In the genomic region with DNA sequence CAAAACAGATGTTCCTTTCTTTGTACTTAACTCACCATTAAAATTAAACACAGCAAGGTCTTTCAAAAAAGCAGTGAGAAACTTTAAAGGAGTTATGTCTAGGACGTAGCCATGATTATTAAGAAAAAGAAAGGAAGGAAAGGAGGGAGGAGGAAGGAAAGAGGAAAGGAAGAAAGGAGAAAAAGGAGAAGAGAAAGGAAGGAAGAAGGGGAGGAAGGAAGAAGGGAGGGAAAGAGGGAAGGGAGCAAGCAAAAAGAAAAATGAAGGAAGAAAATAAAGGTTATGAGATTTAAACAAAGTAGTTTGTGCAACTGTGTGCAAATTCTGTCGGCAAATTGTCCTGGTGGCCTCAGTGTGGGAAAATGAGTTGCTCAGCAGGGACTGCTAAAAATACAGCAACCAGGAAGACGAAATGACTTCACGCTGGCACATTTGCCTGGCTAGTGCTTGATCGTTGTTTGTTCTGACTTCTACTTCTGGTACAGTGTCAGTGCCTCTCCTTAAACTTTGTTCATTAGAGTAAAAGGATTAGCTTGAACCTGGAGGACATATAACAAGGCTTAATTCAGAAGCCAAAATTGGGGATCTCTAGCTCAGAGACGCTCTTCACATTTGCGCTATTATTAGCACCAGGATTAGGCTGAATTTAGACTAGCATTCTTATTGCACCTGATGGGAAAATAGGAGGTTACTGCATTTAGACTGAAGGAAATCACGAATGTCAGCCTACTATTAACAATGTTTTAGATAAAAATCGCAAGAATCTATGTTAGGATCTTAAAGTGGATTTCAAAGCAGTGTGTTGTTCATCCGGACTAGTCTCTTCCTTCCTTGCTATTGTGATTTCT, we compare ENCODE assay signal across 12 cellular contexts.
DNase-seq lines count a peak whose midpoint lies in the region; ATAC-seq, FAIRE-seq and TF ChIP-seq lines count a peak whose summit lies in the region.
"Had no signal": no experiment of that assay in that cellular context is flagged by ENCODE, and none has a peak within 500 bp of the region (broad histone marks: within the 10 kb centered on the region; RNA-seq: fewer than 3 reads in every experiment).

No MANE protein-coding gene starts in this region.

- TF ChIP-seq POLR2A in body of pancreas (IDR thresholded peaks at IDR 0.05): peak in 2 of 3 donors; percentile 13 to 35

- H3K27me3 Mint-ChIP-seq in stimulated activated memory B cell treated with anti-CD40 and anti-IgM and Interleukin-4, amounts not matched to agents 10 μg/mL and 1 μg/mL and 100 μg/mL, for 72 hours: peaks cover 20% of the 10 kb centered on the region

- no peaks in the 10 kb centered on the region for H3K9me3 Mint-ChIP-seq in stimulated activated memory B cell treated with anti-CD40 and anti-IgM and Interleukin-4, amounts not matched to agents 10 μg/mL and 1 μg/mL and 100 μg/mL, for 72 hours
- H3K9me3 Mint-ChIP-seq: activated T-cell treated with anti-CD3 and anti-CD28 coated beads, Interleukin-2, amount 50 U/mL, for 24 hours had no signal

- no peaks in the 10 kb centered on the region for H3K36me3 Mint-ChIP-seq in stimulated activated memory B cell treated with anti-CD40 and anti-IgM and Interleukin-4, amounts not matched to agents 10 μg/mL and 1 μg/mL and 100 μg/mL, for 72 hours

- H3K27ac ChIP-seq in body of pancreas: peak overlapping the region in 3 of 4 donors; percentile 44 to 77 (median 64)
- H3K27ac ChIP-seq in right cardiac atrium (ENCODE audit: low read length): peak overlapping the region; percentile 78
- H3K27ac ChIP-seq in small intestine (ENCODE audit: low read depth in 1 of 2, low read length in 1 of 2): peak overlapping the region; percentile 80 to 87
- H3K27ac ChIP-seq: breast epithelium, PC-9 had no signal

- peak in 1 of 7 experiments; percentile 16 for TF ChIP-seq CTCF in body of pancreas (IDR thresholded peaks at IDR 0.05)

- no peaks in the 10 kb centered on the region for H3K36me3 ChIP-seq in body of pancreas (replicated peaks in 1 of 2; ENCODE audit: insufficient read depth in 1 of 2, low read depth in 2 of 2)
- H3K36me3 ChIP-seq in small intestine (ENCODE audit: control insufficient read depth in 2 of 2, insufficient read depth in 2 of 2, low read length in 2 of 2): no peaks in the 10 kb centered on the region
- H3K36me3 ChIP-seq: breast epithelium had no signal

- 16 to 23% methylated on average over 10 of the region's 10 CpGs for WGBS in body of pancreas, 2 donors
- WGBS in right cardiac atrium: 27% methylated on average over 10 of the region's 10 CpGs
- 15 to 40% (median 22%) methylated on average over 10 of the region's 10 CpGs for WGBS in small intestine, 3 donors

- no peak for FAIRE-seq in small intestine (lab: Jason Lieb, UNC)
- FAIRE-seq: frontal cortex had no signal

- H3K9me3 ChIP-seq in body of pancreas (no peaks in the 10 kb centered on the region), right cardiac atrium (ENCODE audit: control insufficient read depth, low read length) (no peaks in the 10 kb centered on the region), small intestine (ENCODE audit: control insufficient read depth, low read depth) (no peaks in the 10 kb centered on the region)
- H3K9me3 ChIP-seq: breast epithelium had no signal

- intact Hi-C loops in body of pancreas (cut with DNase I): no loop called here
- intact Hi-C loops in right cardiac atrium (cut with DNase I): no loop called here

- H3K27me3 ChIP-seq in body of pancreas (no peaks in the 10 kb centered on the region), right cardiac atrium (ENCODE audit: control insufficient read depth, insufficient read depth) (no peaks in the 10 kb centered on the region), small intestine (ENCODE audit: control insufficient read depth in 2 of 2, insufficient read depth in 2 of 2, low read length in 2 of 2) (no peaks in the 10 kb centered on the region)
- H3K27me3 ChIP-seq: breast epithelium had no signal

- peaks cover 23% of the 10 kb centered on the region for H3K4me1 ChIP-seq in body of pancreas
- no peaks in the 10 kb centered on the region for H3K4me1 ChIP-seq in right cardiac atrium (ENCODE audit: control insufficient read depth, insufficient read depth, low read length)
- no peaks in the 10 kb centered on the region for H3K4me1 ChIP-seq in small intestine (ENCODE audit: control insufficient read depth in 2 of 2, insufficient read depth in 1 of 2, low read depth in 1 of 2, low read length in 1 of 2)
- H3K4me1 ChIP-seq: breast epithelium had no signal

- H3K4me3 ChIP-seq in body of pancreas: no peak overlapping the region
- peak overlapping the region; percentile 56 for H3K4me3 ChIP-seq in right cardiac atrium (ENCODE audit: low read length)
- peak overlapping the region in 1 of 2 donors; percentile 55 for H3K4me3 ChIP-seq in small intestine (ENCODE audit: low read depth in 1 of 2, low read length in 2 of 2)
- H3K4me3 ChIP-seq: breast epithelium, PC-9 had no signal

- no peak overlapping the region for H3K4me3 Mint-ChIP-seq in stimulated activated memory B cell treated with anti-CD40 and anti-IgM and Interleukin-4, amounts not matched to agents 10 μg/mL and 1 μg/mL and 100 μg/mL, for 72 hours
- H3K4me3 Mint-ChIP-seq: activated T-cell treated with anti-CD3 and anti-CD28 coated beads, Interleukin-2, amount 50 U/mL, for 24 hours had no signal

- H3K27ac Mint-ChIP-seq in stimulated activated memory B cell treated with anti-CD40 and anti-IgM and Interleukin-4, amounts not matched to agents 10 μg/mL and 1 μg/mL and 100 μg/mL, for 72 hours: no peak overlapping the region
- H3K27ac Mint-ChIP-seq: activated T-cell treated with anti-CD3 and anti-CD28 coated beads, Interleukin-2, amount 50 U/mL, for 24 hours had no signal

- peak; percentile 29 for DNase-seq in GM03348 (ENCODE audit: low spot score)
- DNase-seq in body of pancreas: peak; percentile 48 to 67 (median 58)
- no peak for DNase-seq in right cardiac atrium
- DNase-seq in small intestine: peak; percentile 58
- DNase-seq in stimulated activated naive CD4-positive, alpha-beta T cell (lab: John Stamatoyannopoulos, UW): no peak
- DNase-seq in dedifferentiated amniotic fluid mesenchymal stem cell (ENCODE audit: extremely low spot score): no peak
- DNase-seq in SHP77 (lab: John Stamatoyannopoulos, UW): no peak
- DNase-seq: activated T-cell treated with anti-CD3 and anti-CD28 coated beads, Interleukin-2, amount 50 U/mL, for 24 hours; PC-9 had no signal

- no peaks in the 10 kb centered on the region for H3K4me1 Mint-ChIP-seq in stimulated activated memory B cell treated with anti-CD40 and anti-IgM and Interleukin-4, amounts not matched to agents 10 μg/mL and 1 μg/mL and 100 μg/mL, for 72 hours

- ATAC-seq in body of pancreas: peak; percentile 83
- ATAC-seq in right cardiac atrium: peak; percentile 51 to 71
- ATAC-seq in stimulated activated memory B cell treated with anti-CD40 and anti-IgM and Interleukin-4, amounts not matched to agents 10 μg/mL and 1 μg/mL and 100 μg/mL, for 72 hours: no peak

Comparison
In these comparisons a context has a peak if more than half of its experiments do, and no peak if none do; other contexts are left out.
1. DNase-seq: peak in GM03348 (single experiment), body of pancreas (4 of 4) and small intestine (single experiment); none in right cardiac atrium (0 of 3), stimulated activated naive CD4-positive, alpha-beta T cell (0 of 6), dedifferentiated amniotic fluid mesenchymal stem cell (single experiment) and SHP77 (0 of 2).
2. Peak in every context shown above with its lines, with median percentiles within 50 percentile points of each other: H3K27ac ChIP-seq.